Comparison of ENCODE assay signal across 1 cellular context in genomic region chr10:7409045-7409731, GRCh38.
TF ChIP-seq lines count a peak whose summit lies in the region.

No MANE protein-coding gene starts in this region.

TF ChIP-seq in K562, 482 proteins besides CTCF, POLR2A, EP300 and RAD21 (continued from another document):
- TF ChIP-seq E2F6 (IDR thresholded peaks at IDR 0.05; ENCODE audit: borderline replicate concordance in 1 of 2, extremely low read depth in 1 of 2, insufficient read depth in 1 of 2, insufficient read length in 1 of 2, low read depth in 1 of 2, low read length in 1 of 2, poor library complexity in 1 of 2, severe bottlenecking in 1 of 2): peak; percentile 22 to 42
- no peak for TF ChIP-seq RREB1 (CRISPR knock-in tag; IDR thresholded peaks at IDR 0.05)
- TF ChIP-seq MYC (IDR thresholded peaks at IDR 0.05; ENCODE audit: low read depth, low read length): 0 out of 2 replicates have a peak, but pooled peaks have one; percentile 21
- TF ChIP-seq MYC (CRISPR knock-in tag; IDR thresholded peaks at IDR 0.05; ENCODE audit: borderline replicate concordance, low read depth): no peak
- no peak for TF ChIP-seq CAMTA2 (CRISPR knock-in tag; conservative IDR thresholded peaks at IDR 0.05)
- peak; percentile 65 for TF ChIP-seq L3MBTL2 (IDR thresholded peaks at IDR 0.05)
- no peak for TF ChIP-seq MBD1 (CRISPR knock-in tag; IDR thresholded peaks at IDR 0.05)
- TF ChIP-seq ZNF277 (CRISPR knock-in tag; IDR thresholded peaks at IDR 0.05; ENCODE audit: borderline replicate concordance): no peak
- TF ChIP-seq CREB1 (IDR thresholded peaks at IDR 0.05): no peak
- TF ChIP-seq CREB1 (CRISPR knock-in tag; IDR thresholded peaks at IDR 0.05): 0 out of 2 replicates have a peak, but pooled peaks have one; percentile 36
- no peak for TF ChIP-seq ZNF121 (CRISPR knock-in tag; conservative IDR thresholded peaks at IDR 0.05)
- TF ChIP-seq ARNT (IDR thresholded peaks at IDR 0.05): no peak
- TF ChIP-seq MEIS2 (IDR thresholded peaks at IDR 0.05; ENCODE audit: partially characterized antibody): peak; percentile 76
- no peak for TF ChIP-seq PML (IDR thresholded peaks at IDR 0.05; ENCODE audit: low read length)
- TF ChIP-seq NKRF (IDR thresholded peaks at IDR 0.05; ENCODE audit: borderline replicate concordance): peak; percentile 69
- peak; percentile 58 to 70 for TF ChIP-seq NRF1 (conservative IDR thresholded peaks at IDR 0.05 in 1 of 2, IDR thresholded peaks at IDR 0.05 in 1 of 2)
- peak; percentile 28; the same call in 1 of the 2 replicates for TF ChIP-seq HDAC2 (IDR thresholded peaks at IDR 0.05)
- no peak for TF ChIP-seq ZFP1 (CRISPR knock-in tag; IDR thresholded peaks at IDR 0.05)
- no peak for TF ChIP-seq MIER1 (IDR thresholded peaks at IDR 0.05; ENCODE audit: low read depth)
- TF ChIP-seq MNT (conservative IDR thresholded peaks at IDR 0.05): peak; percentile 74 to 85
- TF ChIP-seq PHF21A (IDR thresholded peaks at IDR 0.05; ENCODE audit: borderline replicate concordance, low read depth): peak; percentile 84
- TF ChIP-seq PCBP1 (IDR thresholded peaks at IDR 0.05; ENCODE audit: low read depth, low read length, poor library complexity, severe bottlenecking): no peak
- TF ChIP-seq PBX2 (CRISPR knock-in tag; IDR thresholded peaks at IDR 0.05; ENCODE audit: low read depth): no peak
- peak; percentile 38; the same call in 1 of the 2 replicates for TF ChIP-seq PBX2 (tag; conservative IDR thresholded peaks at IDR 0.05; ENCODE audit: low read depth)
- TF ChIP-seq NR0B1 (IDR thresholded peaks at IDR 0.05; ENCODE audit: partially characterized antibody): no peak
- peak; percentile 60 for TF ChIP-seq PKNOX1 (IDR thresholded peaks at IDR 0.05)
- TF ChIP-seq GATAD2B (IDR thresholded peaks at IDR 0.05; ENCODE audit: borderline replicate concordance): no peak
- no peak for TF ChIP-seq ARID3A (IDR thresholded peaks at IDR 0.05; ENCODE audit: borderline replicate concordance, low read depth, low read length)
